8 cellular contexts compared by ENCODE assay signal in genomic region chr21:43775795-43776430, GRCh38. TPM values are rescaled to one million over a fixed set of nuclear protein-coding genes. Genes with fewer than 3 reads are reported as not detected.
A peak's percentile ranks its signal among the peaks of the same experiment; 100 is the strongest.
DNase-seq lines count a peak whose midpoint lies in the region; ATAC-seq, FAIRE-seq and TF ChIP-seq lines count a peak whose summit lies in the region.

CSTB (minus strand) TSS chr21:43776308; CDS start chr21:43776269, 39 bp downstream.

- H4K20me1 ChIP-seq in endothelial cell of umbilical vein (replicated peaks; ENCODE audit: control insufficient read depth, extremely low read depth, insufficient read depth, low read length), result no peaks in the 10 kb centered on the region

- no peaks in the 10 kb centered on the region for H3K9me1 ChIP-seq in endothelial cell of umbilical vein (replicated peaks; ENCODE audit: control insufficient read depth, extremely low read depth, insufficient read depth, low read length)

- CTCF ChIA-PET in endothelial cell of umbilical vein (lab: Charles Lee), result no interaction called here

- peak within 1 kb of the TSS; percentile 94 for H3K4me2 ChIP-seq in endothelial cell of umbilical vein (ENCODE audit: insufficient read depth, low read length)

- DNase-seq in AG08395 (ENCODE audit: low spot score) (peak; percentile 76), NOMO-1 treated with DMSO at 0.1 percent for 48 hours (lab: John Stamatoyannopoulos, UW; ENCODE audit: unreplicated experiment) (peak; percentile 22), endothelial cell of umbilical vein (ENCODE audit: low read depth, low spot score) (peak; percentile 68)
- DNase-seq in activated CD8-positive, alpha-beta memory T cell treated with anti-CD3 and anti-CD28 coated beads, Interleukin-2, amount 50 U/mL, for 48 hours, result peak; percentile 91
- DNase-seq in stimulated activated CD8-positive, alpha-beta memory T cell treated with anti-CD3 and anti-CD28 coated beads, Interleukin-4, amount 100 ng/mL, for 1 hour (ENCODE audit: low read depth in 2 of 2, low spot score in 1 of 2), result peak; percentile 71 to 81

- TSS peak; percentile 42 for BruUV-seq in endothelial cell of umbilical vein (replicated peaks; lab: Mats Ljungman, UMichigan)

- peak within 1 kb of the TSS; percentile 52 for H3K9ac ChIP-seq in endothelial cell of umbilical vein (replicated peaks; ENCODE audit: extremely low read depth, insufficient read depth, low read length)

- ATAC-seq in GM18873 (IDR thresholded peaks at IDR 0.05; ENCODE audit: low FRiP score, unreplicated experiment) (peak; percentile 47), HG03342 (IDR thresholded peaks at IDR 0.05; ENCODE audit: unreplicated experiment) (peak; percentile 67)

- no peaks in the 10 kb centered on the region for H3K9me3 ChIP-seq in endothelial cell of umbilical vein (replicated peaks; ENCODE audit: control insufficient read depth, insufficient read depth, low read length)
- no peaks in the 10 kb centered on the region for H3K9me3 ChIP-seq in mononuclear cell (ENCODE audit: low read depth, low read length)

- POLR2A ChIA-PET in endothelial cell of umbilical vein (lab: Charles Lee), result no interaction called here

- H3K4me3 ChIP-seq in endothelial cell of umbilical vein (replicated peaks in 1 of 3; ENCODE audit: insufficient read depth in 1 of 3, low read depth in 1 of 3, low read length in 3 of 3) (peak within 1 kb of the TSS; percentile 64 to 82 (median 72)), mononuclear cell (ENCODE audit: low read length) (peak within 1 kb of the TSS; percentile 86)

- TF ChIP-seq CTCF in endothelial cell of umbilical vein (IDR thresholded peaks at IDR 0.05; ENCODE audit: extremely low read depth in 1 of 2, insufficient read depth in 1 of 2, low read depth in 1 of 2, low read length in 2 of 2), result no peak

- intact Hi-C loops in endothelial cell of umbilical vein (cut with micrococcal nuclease), result loop anchor here (10.0 kb wide), 1 partner anchor 111 kb away; no protein-coding TSS in a partner anchor

- peaks cover 2% of the 10 kb centered on the region in 2 experiments for H3K27me3 ChIP-seq in endothelial cell of umbilical vein (ENCODE audit: control insufficient read depth in 2 of 2, insufficient read depth in 2 of 2, low read length in 2 of 2)
- no peaks in the 10 kb centered on the region for H3K27me3 ChIP-seq in mononuclear cell (ENCODE audit: insufficient read depth, low read length)

- dilution Hi-C loops in endothelial cell of umbilical vein (cut with MboI; ENCODE audit: extremely low pct_ligation_motif_present, low sequenced_read_pairs), result no loop called here

- peaks cover 3 to 10% of the 10 kb centered on the region in 2 experiments for H3K36me3 ChIP-seq in endothelial cell of umbilical vein (ENCODE audit: control insufficient read depth in 2 of 2, extremely low read depth in 1 of 2, insufficient read depth in 2 of 2, low read length in 2 of 2)

- H3K27ac ChIP-seq in endothelial cell of umbilical vein (ENCODE audit: insufficient read depth, low read depth, low read length), result peak within 1 kb of the TSS; percentile 51

- H3K4me1 ChIP-seq in endothelial cell of umbilical vein (ENCODE audit: control insufficient read depth, extremely low read depth, insufficient read depth, low read length), result peaks cover 12% of the 10 kb centered on the region
- H3K4me1 ChIP-seq in mononuclear cell (ENCODE audit: insufficient read depth, low read length), result peaks cover 38% of the 10 kb centered on the region

- peak; percentile 83 for TF ChIP-seq POLR2A in endothelial cell of umbilical vein (IDR thresholded peaks at IDR 0.05; ENCODE audit: low read depth, low read length)

- H2AFZ ChIP-seq in endothelial cell of umbilical vein (ENCODE audit: low read depth, low read length), result peak within 1 kb of the TSS; percentile 45

- FAIRE-seq in endothelial cell of umbilical vein (lab: Jason Lieb, UNC), result peak; percentile 38

- peaks cover 18% of the 10 kb centered on the region for H3K79me2 ChIP-seq in endothelial cell of umbilical vein (ENCODE audit: control insufficient read depth, insufficient read depth, low read length)

TF ChIP-seq in endothelial cell of umbilical vein, 7 proteins besides CTCF, POLR2A, EP300 and RAD21:
- TF ChIP-seq POLR2AphosphoS5 (IDR thresholded peaks at IDR 0.05; ENCODE audit: insufficient read depth, low read depth, low read length), result peak; percentile 87
- TF ChIP-seq GATA2 (IDR thresholded peaks at IDR 0.05; ENCODE audit: insufficient read depth, insufficient read length, low read depth, low read length), result no peak
- TF ChIP-seq, protein P1, sequence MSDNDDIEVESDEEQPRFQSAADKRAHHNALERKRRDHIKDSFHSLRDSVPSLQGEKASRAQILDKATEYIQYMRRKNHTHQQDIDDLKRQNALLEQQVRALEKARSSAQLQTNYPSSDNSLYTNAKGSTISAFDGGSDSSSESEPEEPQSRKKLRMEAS (IDR thresholded peaks at IDR 0.05; ENCODE audit: insufficient read depth, insufficient read length), result peak; percentile 58

RNA-seq across cellular contexts. Expression of gene CSTB, which starts in this region (rescaled TPM):
- total RNA-seq in endothelial cell of umbilical vein, result 65.8 and 69.2 TPM in 2 replicates
- polyA plus RNA-seq in endothelial cell of umbilical vein, result 83.7 and 109 TPM in 2 replicates
- polyA plus RNA-seq in endothelial cell of umbilical vein (2011; cell fraction: cytosol; rRNA removed), result 100 and 111 TPM in 2 replicates
- polyA plus RNA-seq in endothelial cell of umbilical vein (2011; cell fraction: nucleus; rRNA removed), result 30.5 and 42.1 TPM in 2 replicates
- 126 and 132 TPM in 2 replicates for polyA plus RNA-seq in endothelial cell of umbilical vein (2012)
- polyA minus RNA-seq in endothelial cell of umbilical vein, result 36.5 and 44.8 TPM in 2 replicates
- 25.5 TPM for polyA minus RNA-seq in endothelial cell of umbilical vein (2011; cell fraction: cytosol; rRNA and poly(A)+ RNA removed)
- polyA minus RNA-seq in endothelial cell of umbilical vein (2011; cell fraction: nucleus; rRNA and poly(A)+ RNA removed), result 8.1 and 11.7 TPM in 2 replicates
- 9.4 TPM for total RNA-seq in mononuclear cell

Comparison
In these comparisons a context has a peak if more than half of its experiments do, and no peak if none do; other contexts are left out.
1. Peak in every context shown above with its lines: DNase-seq, ATAC-seq, H3K4me3 ChIP-seq and H3K27ac ChIP-seq.
2. DNase-seq: peak in every context shown above with its lines; median percentile 91 in activated CD8-positive, alpha-beta memory T cell treated with anti-CD3 and anti-CD28 coated beads, Interleukin-2, amount 50 U/mL, for 48 hours; 76 in AG08395; 76 in stimulated activated CD8-positive, alpha-beta memory T cell treated with anti-CD3 and anti-CD28 coated beads, Interleukin-4, amount 100 ng/mL, for 1 hour; 68 in endothelial cell of umbilical vein; 22 in NOMO-1 treated with DMSO at 0.1 percent for 48 hours.